ENCODE assay signal across 19 cellular contexts in genomic region chr5:150502847-150503246, GRCh38. TPM values are rescaled to one million over a fixed set of nuclear protein-coding genes. Genes with fewer than 3 reads are reported as not detected.
DNase-seq lines count a peak whose midpoint lies in the region; ATAC-seq and TF ChIP-seq lines count a peak whose summit lies in the region.
"Had no signal": no experiment of that assay in that cellular context is flagged by ENCODE, and none has a peak within 500 bp of the region (broad histone marks: within the 10 kb centered on the region; RNA-seq: fewer than 3 reads in every experiment).

No MANE protein-coding gene starts in this region.

- TF ChIP-seq CTCF in ascending aorta (IDR thresholded peaks at IDR 0.05) (no peak), left lung (IDR thresholded peaks at IDR 0.05) (no peak), hepatocyte (IDR thresholded peaks at IDR 0.05; ENCODE audit: poor library complexity) (no peak)

- H2AFZ ChIP-seq in GM23248 = no peak overlapping the region
- H2AFZ ChIP-seq in hepatocyte = no peak overlapping the region

- no peaks in the 10 kb centered on the region for H3K9me3 ChIP-seq in GM23248 (ENCODE audit: low read depth)
- H3K9me3 ChIP-seq in ascending aorta = no peaks in the 10 kb centered on the region
- no peaks in the 10 kb centered on the region for H3K9me3 ChIP-seq in left lung
- no peaks in the 10 kb centered on the region for H3K9me3 ChIP-seq in subcutaneous abdominal adipose tissue (ENCODE audit: control insufficient read depth in 5 of 5, low read length in 5 of 5)
- H3K9me3 ChIP-seq in hepatocyte (ENCODE audit: low read depth) = no peaks in the 10 kb centered on the region
- H3K9me3 ChIP-seq in T-helper 17 cell (ENCODE audit: control insufficient read depth, low read length, poor library complexity, severe bottlenecking) = no peaks in the 10 kb centered on the region

- no peaks in the 10 kb centered on the region for H4K20me1 ChIP-seq in GM23248 (ENCODE audit: insufficient read depth)
- H4K20me1 ChIP-seq in hepatocyte (ENCODE audit: insufficient read depth, poor library complexity, severe bottlenecking) = peaks cover 87% of the 10 kb centered on the region

- peaks cover 70% of the 10 kb centered on the region for H3K4me1 ChIP-seq in GM23248 (ENCODE audit: insufficient read depth)
- H3K4me1 ChIP-seq in ascending aorta = peaks cover 33 to 94% of the 10 kb centered on the region in 2 donors
- peaks cover 52 to 100% of the 10 kb centered on the region in 2 donors for H3K4me1 ChIP-seq in left lung
- H3K4me1 ChIP-seq in subcutaneous abdominal adipose tissue (ENCODE audit: control insufficient read depth in 5 of 5, insufficient read depth in 5 of 5, low read length in 5 of 5) = peaks cover 35 to 100% (median 98%) of the 10 kb centered on the region in 5 donors
- peaks cover 65% of the 10 kb centered on the region for H3K4me1 ChIP-seq in hepatocyte (ENCODE audit: insufficient read depth)

- in situ Hi-C loops in GM23248 (cut with MboI) = no loop called here

- no peak for DNase-seq in GM23248
- DNase-seq in ascending aorta (ENCODE audit: low spot score in 2 of 2) = no peak
- DNase-seq in left lung = no peak
- DNase-seq in activated CD8-positive, alpha-beta memory T cell treated with anti-CD3 and anti-CD28 coated beads, Interleukin-2, amount 50 U/mL, for 4 hours = no peak
- DNase-seq in hepatocyte (ENCODE audit: low spot score) = no peak
- DNase-seq in central memory CD4-positive, alpha-beta T cell = no peak
- no peak for DNase-seq in T-helper 17 cell
- DNase-seq: activated CD4-positive, alpha-beta T cell treated with anti-CD3 and anti-CD28 coated beads, Interleukin-2, amount 10 ng/mL, durations not matched to agents 7 days and 5 days; activated naive CD4-positive, alpha-beta T cell treated with anti-CD3 and anti-CD28 coated beads for 36 hours; CD8-positive, alpha-beta T cell; DND-41; H7; MM.1S; naive thymus-derived CD4-positive, alpha-beta T cell; NCI-H1694; NCI-H2227 treated with DMSO at 0.1 percent for 48 hours had no signal

- peaks cover 13% of the 10 kb centered on the region; the same call in 1 of the 2 replicates for H3F3A ChIP-seq in GM23248 (ENCODE audit: insufficient read depth)

- H3K4me1 Mint-ChIP-seq in T-helper 17 cell = peaks cover 3% of the 10 kb centered on the region
- H3K4me1 Mint-ChIP-seq: activated CD4-positive, alpha-beta T cell treated with anti-CD3 and anti-CD28 coated beads, Interleukin-2, amount 10 ng/mL, durations not matched to agents 7 days and 5 days; naive thymus-derived CD4-positive, alpha-beta T cell had no signal

- H3K27ac Mint-ChIP-seq in T-helper 17 cell = no peak overlapping the region
- H3K27ac Mint-ChIP-seq: activated CD4-positive, alpha-beta T cell treated with anti-CD3 and anti-CD28 coated beads, Interleukin-2, amount 10 ng/mL, durations not matched to agents 7 days and 5 days; activated naive CD4-positive, alpha-beta T cell treated with anti-CD3 and anti-CD28 coated beads for 36 hours; CD8-positive, alpha-beta T cell; IgD-negative memory B cell; naive thymus-derived CD4-positive, alpha-beta T cell had no signal

- no peaks in the 10 kb centered on the region for H3K9me2 ChIP-seq in GM23248 (ENCODE audit: insufficient read depth)
- H3K9me2 ChIP-seq in hepatocyte (replicated peaks; ENCODE audit: insufficient read depth) = no peaks in the 10 kb centered on the region

- H3K4me3 ChIP-seq in GM23248 (no peak overlapping the region), ascending aorta (no peak overlapping the region), left lung (no peak overlapping the region), subcutaneous abdominal adipose tissue (ENCODE audit: low read depth in 1 of 5, low read length in 5 of 5) (no peak overlapping the region), hepatocyte (no peak overlapping the region)

- H3K79me2 ChIP-seq in GM23248 (ENCODE audit: insufficient read depth) (peaks cover 100% of the 10 kb centered on the region), hepatocyte (peaks cover 100% of the 10 kb centered on the region)

- H3K36me3 ChIP-seq in GM23248 (ENCODE audit: low read depth) = no peaks in the 10 kb centered on the region; the same call in 1 of the 2 replicates
- no peaks in the 10 kb centered on the region for H3K36me3 ChIP-seq in ascending aorta
- peaks cover 0 to 2% of the 10 kb centered on the region in 2 donors for H3K36me3 ChIP-seq in left lung
- H3K36me3 ChIP-seq in subcutaneous abdominal adipose tissue (ENCODE audit: control insufficient read depth in 5 of 5, insufficient read depth in 5 of 5, low read length in 5 of 5) = peaks cover 0 to 5% (median 0%) of the 10 kb centered on the region in 5 donors
- H3K36me3 ChIP-seq in hepatocyte (replicated peaks; ENCODE audit: insufficient read depth, low read depth) = no peaks in the 10 kb centered on the region

- intact Hi-C loops in ascending aorta (cut with DNase I) = loop anchor here (5.0 kb wide), 1 partner anchor 44 kb away; no protein-coding TSS in a partner anchor
- intact Hi-C loops in left lung (cut with DNase I) = no loop called here

- peaks cover 14% of the 10 kb centered on the region for H3K27me3 Mint-ChIP-seq in T-helper 17 cell
- H3K27me3 Mint-ChIP-seq: activated CD4-positive, alpha-beta T cell treated with anti-CD3 and anti-CD28 coated beads, Interleukin-2, amount 10 ng/mL, durations not matched to agents 7 days and 5 days; dendritic cell treated with granulocyte-macrophage colony-stimulating factor and Interleukin-4, amounts not matched to agents 40 ng/mL and 50 ng/mL, for 4 days; IgD-negative memory B cell; naive thymus-derived CD4-positive, alpha-beta T cell had no signal

- H3K27me3 ChIP-seq in GM23248 (replicated peaks; ENCODE audit: insufficient read depth) (no peaks in the 10 kb centered on the region), ascending aorta (no peaks in the 10 kb centered on the region), left lung (no peaks in the 10 kb centered on the region), subcutaneous abdominal adipose tissue (ENCODE audit: control insufficient read depth in 5 of 5, insufficient read depth in 4 of 5, low read length in 5 of 5) (no peaks in the 10 kb centered on the region), hepatocyte (no peaks in the 10 kb centered on the region)

- no peaks in the 10 kb centered on the region for H3K36me3 Mint-ChIP-seq in T-helper 17 cell (ENCODE audit: low read depth)
- H3K36me3 Mint-ChIP-seq: CD8-positive, alpha-beta T cell; naive thymus-derived CD4-positive, alpha-beta T cell had no signal

- 79 to 95% methylated on average over 3 of the region's 3 CpGs for WGBS in GM23248 (ENCODE audit: low coverage in 1 of 2, low lambda C conversion rate in 2 of 2, missing lambda C conversion rate in 2 of 2), 2 experiments
- WGBS in hepatocyte (ENCODE audit: low lambda C conversion rate, missing lambda C conversion rate) = 93% methylated on average over 3 of the region's 3 CpGs

- peak overlapping the region; percentile 48 for H3K27ac ChIP-seq in GM23248
- H3K27ac ChIP-seq in ascending aorta = peak overlapping the region; percentile 86 to 91
- peak overlapping the region; percentile 31 to 74 for H3K27ac ChIP-seq in left lung
- H3K27ac ChIP-seq in subcutaneous abdominal adipose tissue (ENCODE audit: low read depth, low read length) = peak overlapping the region; percentile 91
- H3K27ac ChIP-seq in hepatocyte = no peak overlapping the region

- no peak overlapping the region for H3K4me3 Mint-ChIP-seq in T-helper 17 cell
- H3K4me3 Mint-ChIP-seq: activated CD4-positive, alpha-beta T cell treated with anti-CD3 and anti-CD28 coated beads, Interleukin-2, amount 10 ng/mL, durations not matched to agents 7 days and 5 days; activated naive CD4-positive, alpha-beta T cell treated with anti-CD3 and anti-CD28 coated beads for 36 hours; CD8-positive, alpha-beta T cell; dendritic cell treated with granulocyte-macrophage colony-stimulating factor and Interleukin-4, amounts not matched to agents 40 ng/mL and 50 ng/mL, for 4 days; IgD-negative memory B cell; naive thymus-derived CD4-positive, alpha-beta T cell had no signal

- H3K9ac ChIP-seq in GM23248 (peak overlapping the region; percentile 21; the same call in 1 of the 2 replicates), subcutaneous abdominal adipose tissue (ENCODE audit: low read length in 5 of 5) (peak overlapping the region in 1 of 5 donors; percentile 26)

- ATAC-seq in left lung (no peak), T-helper 17 cell (no peak)
- ATAC-seq: CD8-positive, alpha-beta T cell; naive thymus-derived CD4-positive, alpha-beta T cell had no signal

- H3K4me2 ChIP-seq in GM23248 (ENCODE audit: unreplicated experiment) (peak overlapping the region; percentile 2), hepatocyte (no peak overlapping the region)

RNA-seq across cellular contexts. Expression of gene NDST1, which starts 5.1 kb away (rescaled TPM):
- 129 and 159 TPM in 2 replicates for total RNA-seq in GM23248 (2014; rRNA removed; shearing (Covaris generic))
- polyA plus RNA-seq in GM23248 (2016; fragmentation: Nextera tagmentation; extraction: Ambion mirVana) = 39.1 and 41.3 TPM in 2 replicates
- 71.5 TPM for total RNA-seq in ascending aorta
- total RNA-seq in left lung = 100 to 1,000 TPM in 1 of 2 donors, 10 to 100 TPM in 1; 89.3 to 100 TPM
- total RNA-seq in hepatocyte = 66.7 and 85.1 TPM in 2 replicates
- polyA plus RNA-seq in hepatocyte = 30.2 and 42.5 TPM in 2 replicates
- 10 to 100 TPM in 1 of 2 donors, 1 to 10 TPM in 1; 2.2 to 13.7 TPM for total RNA-seq in T-helper 17 cell

RNA-seq across cellular contexts. Expression of gene RPS14, which starts 53.3 kb away (rescaled TPM):
- 1,694 and 1,749 TPM in 2 replicates for total RNA-seq in GM23248 (2014; rRNA removed; shearing (Covaris generic))
- 1,343 and 1,380 TPM in 2 replicates for polyA plus RNA-seq in GM23248 (2016; fragmentation: Nextera tagmentation; extraction: Ambion mirVana)
- total RNA-seq in ascending aorta = 1,928 TPM
- 1,000 to 10,000 TPM; 1,428 to 1,504 TPM for total RNA-seq in left lung
- 2,319 and 2,589 TPM in 2 replicates for total RNA-seq in hepatocyte
- 1,067 and 1,087 TPM in 2 replicates for polyA plus RNA-seq in hepatocyte
- total RNA-seq in T-helper 17 cell = 1,000 to 10,000 TPM; 3,455 to 4,953 TPM
